In genomic region chr1:235056937-235057336, GRCh38 we compare ENCODE assay signal across 22 cellular contexts.
DNase-seq lines count a peak whose midpoint lies in the region; ATAC-seq, FAIRE-seq and TF ChIP-seq lines count a peak whose summit lies in the region.
"Had no signal": no experiment of that assay in that cellular context is flagged by ENCODE, and none has a peak within 500 bp of the region (broad histone marks: within the 10 kb centered on the region; RNA-seq: fewer than 3 reads in every experiment).

No MANE protein-coding gene starts in this region.

- no peak for TF ChIP-seq EP300 in H1 (IDR thresholded peaks at IDR 0.05; ENCODE audit: borderline replicate concordance in 1 of 2, low read depth in 2 of 2, low read length in 2 of 2)

- H2BK20ac ChIP-seq in H1 (ENCODE audit: low read length): 0 out of 2 replicates have a peak overlapping the region, but pooled peaks have one; percentile 55

- no peaks in the 10 kb centered on the region for H3K79me1 ChIP-seq in H1 (ENCODE audit: low read depth, low read length)

- peaks cover 14% of the 10 kb centered on the region for H3K27me3 Mint-ChIP-seq in activated naive CD4-positive, alpha-beta T cell treated with anti-CD3 and anti-CD28 coated beads, Interleukin-2, amount 10 ng/mL, durations not matched to agents 7 days and 5 days
- H3K27me3 Mint-ChIP-seq: activated B cell treated with CpG ODN at 0.5 μM for 24 hours, T-cell had no signal

- no peak for FAIRE-seq in H1 (lab: Jason Lieb, UNC)
- no peak for FAIRE-seq in H54 (lab: Jason Lieb, UNC)
- FAIRE-seq: frontal cortex, GM12878, RCC 7860 had no signal

- H4K8ac ChIP-seq in H1 (ENCODE audit: extremely low read depth, insufficient read depth, low read length): no peak overlapping the region

- H2AFZ ChIP-seq in H1 (ENCODE audit: low read length) (no peak overlapping the region), osteoblast (ENCODE audit: low read length) (no peak overlapping the region)
- H2AFZ ChIP-seq: neural progenitor cell had no signal

- no peak overlapping the region for H3K23ac ChIP-seq in H1 (ENCODE audit: insufficient read length)

- no peak overlapping the region for H4K5ac ChIP-seq in H1 (ENCODE audit: insufficient read length, low read depth, low read length)

- H2AK5ac ChIP-seq in H1 (ENCODE audit: low read depth, low read length): peak overlapping the region; percentile 67; the same call in 1 of the 2 replicates

- H3K4me1 ChIP-seq in H1 (replicated peaks in 1 of 4; ENCODE audit: control insufficient read depth in 3 of 4, insufficient read depth in 4 of 4, low read length in 3 of 4) (peaks cover 9 to 12% (median 11%) of the 10 kb centered on the region in 4 experiments), osteoblast (ENCODE audit: insufficient read depth, low read length) (no peaks in the 10 kb centered on the region), body of pancreas (peaks cover 24% of the 10 kb centered on the region)

- no peaks in the 10 kb centered on the region for H3K36me3 Mint-ChIP-seq in activated naive CD4-positive, alpha-beta T cell treated with anti-CD3 and anti-CD28 coated beads, Interleukin-2, amount 10 ng/mL, durations not matched to agents 7 days and 5 days
- H3K36me3 Mint-ChIP-seq: neural progenitor cell, T-cell had no signal

- WGBS in H1 (ENCODE audit: extremely low coverage in 1 of 2, insufficient coverage in 1 of 2, insufficient read length in 1 of 2, insufficient replicate concordance in 2 of 2, low coverage in 1 of 2, low lambda C conversion rate in 2 of 2, missing lambda C conversion rate in 1 of 2), 2 experiments: 88% methylated on average over 7 of the region's 7 CpGs; no CpG with 5 or more reads in 1 of the 2 experiments
- WGBS in body of pancreas, 2 donors: 92 to 97% methylated on average over 7 of the region's 7 CpGs

- H4K91ac ChIP-seq in H1 (replicated peaks; ENCODE audit: insufficient read length, low read length): no peak overlapping the region

- CTCF ChIA-PET in H1 (lab: Charles Lee; ENCODE audit: partially characterized antibody): interaction anchor here (0.7 to 1.6 kb wide), 6 partner anchors 15 to 276 kb away, joined by 3 to 4 read pairs (median 4); no protein-coding TSS in a partner anchor
- CTCF ChIA-PET in activated naive CD4-positive, alpha-beta T cell treated with anti-CD3 and anti-CD28 coated beads, Interleukin-2, amount 10 ng/mL, durations not matched to agents 7 days and 5 days (lab: Charles Lee): no interaction called here

- no peaks in the 10 kb centered on the region for H3K79me2 ChIP-seq in H1 (ENCODE audit: control insufficient read depth in 1 of 2, insufficient read depth in 2 of 2, low read length in 2 of 2)
- H3K79me2 ChIP-seq in osteoblast (ENCODE audit: insufficient read depth, low read length): no peaks in the 10 kb centered on the region

- no peak overlapping the region for H3K4me2 ChIP-seq in H1 (ENCODE audit: insufficient read depth in 1 of 2, low read depth in 2 of 2, low read length in 2 of 2)
- no peak overlapping the region for H3K4me2 ChIP-seq in osteoblast (ENCODE audit: insufficient read depth, low read length)
- H3K4me2 ChIP-seq: neural progenitor cell had no signal

- H3K23me2 ChIP-seq in H1 (ENCODE audit: low read depth, low read length): no peaks in the 10 kb centered on the region

- no peak overlapping the region for H3K27ac Mint-ChIP-seq in activated naive CD4-positive, alpha-beta T cell treated with anti-CD3 and anti-CD28 coated beads, Interleukin-2, amount 10 ng/mL, durations not matched to agents 7 days and 5 days
- H3K27ac Mint-ChIP-seq: activated B cell treated with CpG ODN at 0.5 μM for 24 hours; activated naive CD4-positive, alpha-beta T cell treated with anti-CD3 and anti-CD28 coated beads, Interleukin-2, amount 50 U/mL, for 72 hours; neural progenitor cell; T-cell had no signal

- no peak for ATAC-seq in body of pancreas
- ATAC-seq: GM12878, T-cell had no signal

- 0 out of 2 replicates have a peak overlapping the region, but pooled peaks have one; percentile 75 for H2BK12ac ChIP-seq in H1 (ENCODE audit: low read depth, low read length)

- peak in 1 of 2 experiments; percentile 20; a peak in 2 of 4 replicates for TF ChIP-seq RAD21 in H1 (IDR thresholded peaks at IDR 0.05 in 1 of 2, conservative IDR thresholded peaks at IDR 0.05 in 1 of 2; ENCODE audit: low read depth in 2 of 2, low read length in 2 of 2)

- no peak overlapping the region; a peak in 1 of 8 replicates for H3K4me3 ChIP-seq in H1 (ENCODE audit: extremely low read depth in 1 of 4, insufficient read depth in 2 of 4, low read depth in 3 of 4, low read length in 4 of 4)
- no peak overlapping the region for H3K4me3 ChIP-seq in osteoblast (ENCODE audit: insufficient read depth, low read length)
- H3K4me3 ChIP-seq in body of pancreas: no peak overlapping the region
- H3K4me3 ChIP-seq: GM12878, neural progenitor cell, stomach had no signal

- H3K9me3 ChIP-seq in H1 (ENCODE audit: insufficient read depth in 2 of 2, low read depth in 1 of 2, low read length in 1 of 2) (no peaks in the 10 kb centered on the region), osteoblast (ENCODE audit: low read depth, low read length) (no peaks in the 10 kb centered on the region), body of pancreas (no peaks in the 10 kb centered on the region)
- H3K9me3 ChIP-seq: stomach had no signal

- H3K4me1 Mint-ChIP-seq in activated naive CD4-positive, alpha-beta T cell treated with anti-CD3 and anti-CD28 coated beads, Interleukin-2, amount 10 ng/mL, durations not matched to agents 7 days and 5 days: peaks cover 20% of the 10 kb centered on the region

- no peak overlapping the region for H3K4ac ChIP-seq in H1 (replicated peaks; ENCODE audit: insufficient read length, low read depth, low read length)

- peak overlapping the region; percentile 35; the same call in 1 of the 2 replicates for H2BK5ac ChIP-seq in H1 (ENCODE audit: low read depth, low read length)

- POLR2A ChIA-PET in H1 (lab: Charles Lee; ENCODE audit: partially characterized antibody): no interaction called here

- DNase-seq in HT1080 (ENCODE audit: low read depth) (peak; percentile 47), H1 (ENCODE audit: low read depth in 1 of 2, low spot score in 2 of 2) (no peak), osteoblast (ENCODE audit: insufficient read length, low spot score, missing footprints) (peak; percentile 46), body of pancreas (no peak), amygdala (lab: John Stamatoyannopoulos, UW) (no peak), H54 (ENCODE audit: insufficient read length, low spot score) (no peak)
- no peak for DNase-seq in activated naive CD4-positive, alpha-beta T cell treated with anti-CD3 and anti-CD28 coated beads, Interleukin-2, amount 10 ng/mL, durations not matched to agents 7 days and 5 days
- DNase-seq: activated B cell treated with CpG ODN at 0.5 μM for 24 hours; activated CD8-positive, alpha-beta memory T cell treated with anti-CD3 and anti-CD28 coated beads, Interleukin-2, amount 50 U/mL, for 48 hours; C1 segment of cervical spinal cord; caudate nucleus; mesendoderm; NCI-H187; NCI-H510A treated with DMSO at 0.1 percent for 48 hours; stomach; T-cell had no signal

- H4K20me1 ChIP-seq in H1 (replicated peaks in 1 of 2; ENCODE audit: control insufficient read depth in 1 of 2, insufficient read depth in 2 of 2, low read length in 2 of 2): no peaks in the 10 kb centered on the region
- H4K20me1 ChIP-seq in osteoblast (ENCODE audit: insufficient read depth, low read length): no peaks in the 10 kb centered on the region

- H2BK120ac ChIP-seq in H1 (replicated peaks; ENCODE audit: low read depth, low read length): no peak overlapping the region

- H3K9ac ChIP-seq in H1 (replicated peaks in 1 of 4; ENCODE audit: extremely low read depth in 1 of 4, low read depth in 3 of 4, low read length in 3 of 4): no peak overlapping the region
- H3K9ac ChIP-seq: neural progenitor cell had no signal

- H3K36me3 ChIP-seq in H1 (ENCODE audit: control insufficient read depth in 2 of 4, insufficient read depth in 4 of 4, low read length in 3 of 4): no peaks in the 10 kb centered on the region
- H3K36me3 ChIP-seq in osteoblast (ENCODE audit: insufficient read depth, low read length): no peaks in the 10 kb centered on the region
- H3K36me3 ChIP-seq in body of pancreas (replicated peaks in 1 of 2; ENCODE audit: insufficient read depth in 1 of 2, low read depth in 2 of 2): no peaks in the 10 kb centered on the region
- H3K36me3 ChIP-seq: neural progenitor cell, stomach had no signal

- H3K9me3 Mint-ChIP-seq in activated naive CD4-positive, alpha-beta T cell treated with anti-CD3 and anti-CD28 coated beads, Interleukin-2, amount 10 ng/mL, durations not matched to agents 7 days and 5 days: no peaks in the 10 kb centered on the region
- H3K9me3 Mint-ChIP-seq: activated B cell treated with CpG ODN at 0.5 μM for 24 hours, neural progenitor cell, T-cell had no signal

- no peak overlapping the region for H3K18ac ChIP-seq in H1 (ENCODE audit: extremely low read depth, low read length)

- H3K14ac ChIP-seq in H1 (ENCODE audit: insufficient read length): no peak overlapping the region

- TF ChIP-seq POLR2A in H1 (IDR thresholded peaks at IDR 0.05; ENCODE audit: control extremely low read depth in 1 of 2, low read depth in 2 of 2, low read length in 2 of 2) (no peak), body of pancreas (IDR thresholded peaks at IDR 0.05) (no peak), H54 (IDR thresholded peaks at IDR 0.05; ENCODE audit: low read depth, low read length) (no peak)

- intact Hi-C loops in body of pancreas (cut with DNase I): loop anchor here (10.0 kb wide), 1 partner anchor 52 kb away; no protein-coding TSS in a partner anchor

- TF ChIP-seq CTCF in GM12872 (IDR thresholded peaks at IDR 0.05; ENCODE audit: insufficient read depth, low read depth, low read length): 0 out of 3 replicates have a peak, but pooled peaks have one; percentile 10
- TF ChIP-seq CTCF in H1 (IDR thresholded peaks at IDR 0.05; ENCODE audit: control extremely low read depth in 1 of 3, insufficient read depth in 1 of 3, low read depth in 1 of 3, low read length in 3 of 3): peak in 2 of 3 experiments; percentile 24 to 36; a peak in 2 of 4 replicates
- TF ChIP-seq CTCF in osteoblast (IDR thresholded peaks at IDR 0.05; ENCODE audit: extremely low read depth, low read depth, low read length): no peak
- TF ChIP-seq CTCF in body of pancreas (IDR thresholded peaks at IDR 0.05): no peak

- no peak overlapping the region for H3K4me3 Mint-ChIP-seq in activated naive CD4-positive, alpha-beta T cell treated with anti-CD3 and anti-CD28 coated beads, Interleukin-2, amount 10 ng/mL, durations not matched to agents 7 days and 5 days
- H3K4me3 Mint-ChIP-seq: activated B cell treated with CpG ODN at 0.5 μM for 24 hours, neural progenitor cell, T-cell had no signal

- H3K27ac ChIP-seq in H1 (ENCODE audit: low read depth, low read length): no peak overlapping the region
- H3K27ac ChIP-seq in osteoblast (ENCODE audit: low read depth, low read length): no peak overlapping the region
- H3K27ac ChIP-seq in body of pancreas: no peak overlapping the region
- H3K27ac ChIP-seq: neural progenitor cell, stomach had no signal

- no peaks in the 10 kb centered on the region; a peak in 1 of 7 replicates for H3K27me3 ChIP-seq in H1 (replicated peaks in 1 of 4; ENCODE audit: control insufficient read depth in 3 of 4, extremely low read depth in 1 of 4, insufficient read depth in 3 of 4, low read length in 3 of 4)
- H3K27me3 ChIP-seq in osteoblast (ENCODE audit: insufficient read depth, low read length): no peaks in the 10 kb centered on the region
- no peaks in the 10 kb centered on the region for H3K27me3 ChIP-seq in body of pancreas
- H3K27me3 ChIP-seq: neural progenitor cell, stomach had no signal

- no peak overlapping the region for H2BK15ac ChIP-seq in H1 (ENCODE audit: low read length)

- no peak overlapping the region for H3K56ac ChIP-seq in H1 (replicated peaks; ENCODE audit: insufficient read length, low read depth, low read length)

Comparison
In these comparisons a context has a peak if more than half of its experiments do, and no peak if none do; other contexts are left out.
1. CTCF ChIP-seq: peak in GM12872 (single experiment) and H1 (2 of 3); none in osteoblast (single experiment) and body of pancreas (0 of 7).
2. DNase-seq: peak in HT1080 (single experiment) and osteoblast (single experiment); none in H1 (0 of 2), body of pancreas (0 of 4), activated naive CD4-positive, alpha-beta T cell treated with anti-CD3 and anti-CD28 coated beads, Interleukin-2, amount 10 ng/mL, durations not matched to agents 7 days and 5 days (single experiment), amygdala (0 of 56) and H54 (single experiment).